8 cellular contexts compared by ENCODE assay signal in the genomic region with DNA sequence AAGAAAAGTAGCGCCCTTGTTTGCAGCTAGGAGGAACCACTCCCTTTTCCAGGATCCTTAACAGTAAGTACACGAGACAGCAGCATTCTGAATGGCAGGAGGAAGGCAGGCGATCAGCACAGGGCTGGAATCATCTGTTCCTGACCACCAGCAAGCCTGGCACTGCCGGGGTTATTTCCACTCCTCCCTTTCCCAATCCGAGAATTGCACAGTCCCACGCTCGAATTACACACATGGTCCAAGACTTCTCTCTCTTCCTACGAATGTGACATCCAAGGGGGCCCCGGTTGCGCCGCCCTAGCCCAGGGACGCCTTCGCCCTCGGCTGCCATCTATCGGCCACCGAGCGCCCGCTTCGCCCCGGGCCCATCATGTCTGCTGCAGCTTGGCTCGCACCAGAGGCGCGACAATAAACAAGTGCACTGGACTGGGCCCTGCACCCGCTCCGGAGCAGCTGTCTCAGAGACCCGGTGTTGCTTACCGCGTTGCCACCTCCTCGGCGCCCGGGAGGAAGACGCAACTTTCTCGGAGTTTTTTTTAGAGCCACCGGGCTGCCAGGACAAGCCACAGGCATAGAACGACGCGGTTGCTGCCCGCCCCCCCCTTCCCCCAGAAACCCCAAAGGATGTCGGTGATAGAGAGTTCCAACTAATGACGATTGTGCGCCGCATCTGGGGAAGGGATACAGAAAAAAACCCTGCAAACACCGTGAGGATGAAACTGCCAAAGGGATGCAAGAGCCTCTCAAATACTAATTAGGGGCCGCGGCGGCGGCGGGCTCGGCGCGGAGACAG. TPM values are rescaled to one million over a fixed set of nuclear protein-coding genes. Genes with fewer than 3 reads are reported as not detected.
DNase-seq lines count a peak whose midpoint lies in the region; ATAC-seq and TF ChIP-seq lines count a peak whose summit lies in the region.

A gene with protein sequence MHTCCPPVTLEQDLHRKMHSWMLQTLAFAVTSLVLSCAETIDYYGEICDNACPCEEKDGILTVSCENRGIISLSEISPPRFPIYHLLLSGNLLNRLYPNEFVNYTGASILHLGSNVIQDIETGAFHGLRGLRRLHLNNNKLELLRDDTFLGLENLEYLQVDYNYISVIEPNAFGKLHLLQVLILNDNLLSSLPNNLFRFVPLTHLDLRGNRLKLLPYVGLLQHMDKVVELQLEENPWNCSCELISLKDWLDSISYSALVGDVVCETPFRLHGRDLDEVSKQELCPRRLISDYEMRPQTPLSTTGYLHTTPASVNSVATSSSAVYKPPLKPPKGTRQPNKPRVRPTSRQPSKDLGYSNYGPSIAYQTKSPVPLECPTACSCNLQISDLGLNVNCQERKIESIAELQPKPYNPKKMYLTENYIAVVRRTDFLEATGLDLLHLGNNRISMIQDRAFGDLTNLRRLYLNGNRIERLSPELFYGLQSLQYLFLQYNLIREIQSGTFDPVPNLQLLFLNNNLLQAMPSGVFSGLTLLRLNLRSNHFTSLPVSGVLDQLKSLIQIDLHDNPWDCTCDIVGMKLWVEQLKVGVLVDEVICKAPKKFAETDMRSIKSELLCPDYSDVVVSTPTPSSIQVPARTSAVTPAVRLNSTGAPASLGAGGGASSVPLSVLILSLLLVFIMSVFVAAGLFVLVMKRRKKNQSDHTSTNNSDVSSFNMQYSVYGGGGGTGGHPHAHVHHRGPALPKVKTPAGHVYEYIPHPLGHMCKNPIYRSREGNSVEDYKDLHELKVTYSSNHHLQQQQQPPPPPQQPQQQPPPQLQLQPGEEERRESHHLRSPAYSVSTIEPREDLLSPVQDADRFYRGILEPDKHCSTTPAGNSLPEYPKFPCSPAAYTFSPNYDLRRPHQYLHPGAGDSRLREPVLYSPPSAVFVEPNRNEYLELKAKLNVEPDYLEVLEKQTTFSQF (plus strand): TSS at position 341 of the 793 bp plus-strand sequence. CDS start 4,018 bp downstream, outside the sequence.

- TF ChIP-seq CTCF in KMS-11 (conservative IDR thresholded peaks at IDR 0.05; ENCODE audit: low read depth, low read length) = peak; percentile 63
- peak; percentile 83 for TF ChIP-seq CTCF in left ventricle myocardium inferior (IDR thresholded peaks at IDR 0.05; ENCODE audit: borderline replicate concordance)

- no peaks in the 10 kb centered on the region for H3K36me3 ChIP-seq in KMS-11 (ENCODE audit: insufficient read depth)
- H3K36me3 ChIP-seq in adipocyte (ENCODE audit: control insufficient read depth, insufficient read depth, low read length, severe bottlenecking) = no peaks in the 10 kb centered on the region
- H3K36me3 ChIP-seq in left ventricle myocardium inferior = no peaks in the 10 kb centered on the region

- no peaks in the 10 kb centered on the region for H3K9me3 ChIP-seq in adipocyte (ENCODE audit: control insufficient read depth, low read length)
- H3K9me3 ChIP-seq in left ventricle myocardium inferior (replicated peaks) = no peaks in the 10 kb centered on the region

- peaks cover 13% of the 10 kb centered on the region for H3K4me1 ChIP-seq in KMS-11 (ENCODE audit: low read depth, poor library complexity, severe bottlenecking)
- peaks cover 5% of the 10 kb centered on the region for H3K4me1 ChIP-seq in adipocyte (ENCODE audit: control insufficient read depth, insufficient read depth, low read length)
- peaks cover 32% of the 10 kb centered on the region for H3K4me1 ChIP-seq in left ventricle myocardium inferior

- peak within 1 kb of the TSS; percentile 52 for H3K27ac ChIP-seq in KMS-11
- H3K27ac ChIP-seq in left ventricle myocardium inferior (replicated peaks) = no peak within 1 kb of the TSS

- H3K79me2 ChIP-seq in KMS-11 (ENCODE audit: insufficient read depth, low read depth) = no peaks in the 10 kb centered on the region

- ATAC-seq in GM21786 (IDR thresholded peaks at IDR 0.05; ENCODE audit: unreplicated experiment) = peak; percentile 95

- H3K4me2 ChIP-seq in KMS-11 = peak within 1 kb of the TSS; percentile 34

- intact Hi-C loops in left ventricle myocardium inferior (cut with micrococcal nuclease) (no loop called here), posterior vena cava (cut with DNase I) (no loop called here)

- H3K9ac ChIP-seq in KMS-11 = peak within 1 kb of the TSS; percentile 27; the same call in 1 of the 2 replicates
- H3K9ac ChIP-seq in adipocyte (ENCODE audit: low read length) = peak within 1 kb of the TSS; percentile 4

- H3K27me3 ChIP-seq in KMS-11 (ENCODE audit: insufficient read depth, low read depth) = no peaks in the 10 kb centered on the region; the same call in 1 of the 2 replicates
- H3K27me3 ChIP-seq in adipocyte (replicated peaks; ENCODE audit: control insufficient read depth, insufficient read depth, low read length) = peaks cover 26% of the 10 kb centered on the region
- H3K27me3 ChIP-seq in left ventricle myocardium inferior (ENCODE audit: low read depth) = peaks cover 98% of the 10 kb centered on the region

- H2AFZ ChIP-seq in KMS-11 (ENCODE audit: low read depth) = peak within 1 kb of the TSS; percentile 69

- H4K20me1 ChIP-seq in KMS-11 (ENCODE audit: insufficient read depth) = no peaks in the 10 kb centered on the region

- DNase-seq in ELF-1 (ENCODE audit: low read depth, low spot score) = peak; percentile 87
- peak; percentile 92 for DNase-seq in SIG-M5 treated with dmso at 0.1 percent for 504 hours (lab: John Stamatoyannopoulos, UW; ENCODE audit: unreplicated experiment)
- peak; percentile 81 for DNase-seq in adipocyte (ENCODE audit: low read depth)
- DNase-seq in left ventricle myocardium inferior = peak; percentile 67
- peak; percentile 89 for DNase-seq in posterior vena cava (ENCODE audit: low spot score)
- no peak for DNase-seq in NK-92 (lab: John Stamatoyannopoulos, UW; ENCODE audit: unreplicated experiment)

- H3K4me3 ChIP-seq in KMS-11 (IDR thresholded peaks at IDR 0.05; ENCODE audit: insufficient read depth, low read depth, low read length) = no peak within 1 kb of the TSS
- H3K4me3 ChIP-seq in adipocyte (ENCODE audit: low read length) = peak within 1 kb of the TSS; percentile 74
- H3K4me3 ChIP-seq in left ventricle myocardium inferior = peak within 1 kb of the TSS; percentile 69

RNA-seq across cellular contexts. Expression of the gene that starts here (rescaled TPM):
- total RNA-seq in left ventricle myocardium inferior = 0.03 TPM
- under 1 TPM; 0.14 to 0.19 TPM for total RNA-seq in posterior vena cava

Comparison
In these comparisons a context has a peak if more than half of its experiments do, and no peak if none do; other contexts are left out.
1. Peak in DNase-seq and H3K4me3 ChIP-seq in left ventricle myocardium inferior; RNA of the gene not detected or under 1 TPM.
2. Peak in DNase-seq in posterior vena cava; RNA of the gene not detected or under 1 TPM.